Comparison of ENCODE assay signal across 8 cellular contexts in genomic region chr11:134331565-134332188, GRCh38.
DNase-seq lines count a peak whose midpoint lies in the region; ATAC-seq, FAIRE-seq and TF ChIP-seq lines count a peak whose summit lies in the region.

Gene GLB1L2 (plus strand): TSS chr11:134331988. CDS start chr11:134332062, 74 bp downstream.

- TF ChIP-seq POLR2A in H54 (IDR thresholded peaks at IDR 0.05; ENCODE audit: low read depth, low read length) = no peak

- ATAC-seq in HG02852 (IDR thresholded peaks at IDR 0.05; ENCODE audit: unreplicated experiment) = peak; percentile 91

- H3K4me1 ChIP-seq in effector memory CD4-positive, alpha-beta T cell (ENCODE audit: control insufficient read depth, insufficient read depth, low read length, poor library complexity, severe bottlenecking) = peaks cover 14% of the 10 kb centered on the region

- H3K27me3 ChIP-seq in effector memory CD4-positive, alpha-beta T cell (replicated peaks; ENCODE audit: control insufficient read depth, insufficient read depth, low read length, poor library complexity, severe bottlenecking) = no peaks in the 10 kb centered on the region

- no peak within 1 kb of the TSS for H3K4me3 ChIP-seq in GM12865 (ENCODE audit: low read depth, low read length)
- H3K4me3 ChIP-seq in effector memory CD4-positive, alpha-beta T cell (ENCODE audit: insufficient read depth, low read depth, low read length, poor library complexity, severe bottlenecking) = peak within 1 kb of the TSS; percentile 64

- no peak for TF ChIP-seq CTCF in GM12865 (IDR thresholded peaks at IDR 0.05; ENCODE audit: insufficient read depth, low read depth, low read length, missing control alignments)

- no peaks in the 10 kb centered on the region for H3K36me3 ChIP-seq in effector memory CD4-positive, alpha-beta T cell (ENCODE audit: control insufficient read depth, insufficient read depth, low read length)

- no peak for FAIRE-seq in H54 (lab: Jason Lieb, UNC)

- H3K27ac ChIP-seq in effector memory CD4-positive, alpha-beta T cell (ENCODE audit: insufficient read depth, low read length, poor library complexity, severe bottlenecking) = no peak within 1 kb of the TSS

- DNase-seq in GM12865 (ENCODE audit: low read depth) (peak; percentile 19), NCI-H2227 treated with DMSO at 0.1 percent for 48 hours (lab: John Stamatoyannopoulos, UW) (peak; percentile 42), midbrain (lab: John Stamatoyannopoulos, UW) (peak; percentile 69), H54 (ENCODE audit: insufficient read length, low spot score) (no peak)
- DNase-seq in activated CD8-positive, alpha-beta memory T cell treated with anti-CD3 and anti-CD28 coated beads for 24 hours = peak; percentile 91
- DNase-seq in effector memory CD4-positive, alpha-beta T cell = peak; percentile 73 to 76 (median 76)
- DNase-seq in stimulated activated CD8-positive, alpha-beta memory T cell treated with anti-CD3 and anti-CD28 coated beads, Interleukin-15, amount 100 ng/mL, for 1 hour (ENCODE audit: low read depth) = peak; percentile 57

- H3K9me3 ChIP-seq in effector memory CD4-positive, alpha-beta T cell (ENCODE audit: control insufficient read depth, low read length) = no peaks in the 10 kb centered on the region
